8 cellular contexts compared by ENCODE assay signal in the genomic region with DNA sequence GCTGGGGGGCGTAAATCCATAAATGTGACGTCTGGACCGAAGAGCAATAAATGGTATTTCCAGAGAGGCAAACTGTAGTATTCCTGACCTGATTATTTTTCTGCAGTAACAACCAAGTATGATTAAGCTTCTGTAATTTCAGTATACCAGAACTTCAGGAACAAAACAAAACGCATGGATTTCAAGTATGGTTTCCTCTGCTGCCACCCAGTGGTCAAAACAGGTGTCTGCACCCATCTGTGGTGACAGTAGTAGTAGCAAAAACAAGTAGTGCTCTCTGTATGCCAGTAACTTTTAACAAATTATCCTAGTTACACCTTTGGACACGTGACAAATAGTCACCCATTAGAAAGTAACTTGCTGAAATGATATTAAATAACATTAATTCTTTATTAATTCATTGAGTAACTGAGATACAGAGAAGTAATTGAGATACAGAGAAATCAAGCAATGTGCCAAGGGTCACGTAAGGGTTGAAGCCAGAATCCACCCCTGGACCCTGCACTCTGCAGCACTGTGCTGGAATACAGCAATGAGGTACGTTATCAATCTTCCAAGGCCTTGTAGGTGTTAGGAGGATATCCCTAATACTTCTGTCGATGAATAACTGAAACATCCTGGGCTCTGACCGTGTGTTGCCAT. TPM values are rescaled to one million over a fixed set of nuclear protein-coding genes. Genes with fewer than 3 reads are reported as not detected.
DNase-seq lines count a peak whose midpoint lies in the region; ATAC-seq, FAIRE-seq and TF ChIP-seq lines count a peak whose summit lies in the region.

No MANE protein-coding gene starts in this region.

- 54% methylated on average over 9 of the region's 9 CpGs for WGBS in K562 (ENCODE audit: insufficient coverage, low coverage, missing lambda C conversion rate)
- WGBS in spleen, 5 donors, result 49 to 55% (median 55%) methylated on average over 9 of the region's 9 CpGs

- H4K20me1 ChIP-seq in DND-41 (ENCODE audit: insufficient read depth, low read length), result no peaks in the 10 kb centered on the region
- H4K20me1 ChIP-seq in K562 (replicated peaks; ENCODE audit: control insufficient read depth, insufficient read depth, low read length), result no peaks in the 10 kb centered on the region

- BruUV-seq in K562 (replicated peaks; lab: Mats Ljungman, UMichigan), result no TSS peak

- no peaks in the 10 kb centered on the region for H3K9me1 ChIP-seq in K562 (ENCODE audit: control insufficient read depth, insufficient read depth, low read length)

- DNase-seq in DND-41 (peak; percentile 75), HAP-1 (ENCODE audit: low spot score in 2 of 2) (peak; percentile 73 to 80), NCI-H1105 treated with DMSO at 0.1 percent for 48 hours (lab: John Stamatoyannopoulos, UW) (peak; percentile 69), T1000 (lab: John Stamatoyannopoulos, UW) (peak; percentile 48), K562 (ENCODE audit: extremely low read depth in 1 of 4, low spot score in 3 of 4) (peak; percentile 62 to 84 (median 67)), iPS-NIHi11 (ENCODE audit: low spot score) (peak; percentile 60), spleen (peak; percentile 80), 8988T (no peak)

- FAIRE-seq in K562 (lab: Jason Lieb, UNC), result peak; percentile 96

- in situ Hi-C loops in HAP-1 (cut with MboI; ENCODE audit: low sequenced_read_pairs), result loop anchor here (10.0 kb wide), 1 partner anchor 287 kb away; a partner anchor contains a TSS
- in situ Hi-C loops in K562 (cut with MboI), result no loop called here

- POLR2A ChIA-PET in K562 (lab: Yijun Ruan, JAX), result interaction anchor here (1.3 to 1.6 kb wide), 2 partner anchors 10 to 23 kb away, joined by 3 to 11 read pairs; a partner anchor contains a TSS

- H3K79me2 ChIP-seq in DND-41 (ENCODE audit: insufficient read depth, low read length), result no peaks in the 10 kb centered on the region
- H3K79me2 ChIP-seq in K562 (ENCODE audit: control insufficient read depth, insufficient read depth, low read length), result no peaks in the 10 kb centered on the region

- TF ChIP-seq RAD21 in K562 (CRISPR knock-in tag; conservative IDR thresholded peaks at IDR 0.05 in 1 of 2, IDR thresholded peaks at IDR 0.05 in 1 of 2), result peak; percentile 81 to 85

- CTCF ChIA-PET in K562 (lab: Yijun Ruan, JAX; ENCODE audit: low intra/inter-chr PET ratio), result interaction anchor here (0.8 to 1.8 kb wide), 6 partner anchors 25 to 445 kb away, joined by 3 to 7 read pairs (median 5); no protein-coding TSS in a partner anchor

- no peak for TF ChIP-seq EP300 in K562 (IDR thresholded peaks at IDR 0.05; ENCODE audit: low read length)

- H3K4me2 ChIP-seq in DND-41 (ENCODE audit: insufficient read depth, low read length) (peak overlapping the region; percentile 26; the same call in 1 of the 2 replicates), K562 (ENCODE audit: insufficient read depth, low read length) (no peak overlapping the region)

- intact Hi-C loops in K562 (cut with micrococcal nuclease), result loop anchor here (1.0 to 2.0 kb wide), 4 partner anchors 25 to 293 kb away; no protein-coding TSS in a partner anchor
- intact Hi-C loops in spleen (cut with DNase I; ENCODE audit: low total_unique reads), result no loop called here

- TF ChIP-seq CTCF in DND-41 (IDR thresholded peaks at IDR 0.05; ENCODE audit: borderline replicate concordance, extremely low read depth, low read length, poor library complexity, severe bottlenecking) (peak; percentile 95), K562 (IDR thresholded peaks at IDR 0.05 in 2 of 3, conservative IDR thresholded peaks at IDR 0.05 in 1 of 3; ENCODE audit: insufficient read depth in 2 of 3, low read depth in 1 of 3, low read length in 3 of 3) (peak; percentile 76 to 88 (median 84)), spleen (IDR thresholded peaks at IDR 0.05 in 8 of 11, conservative IDR thresholded peaks at IDR 0.05 in 3 of 11) (peak; percentile 78 to 96 (median 93))

- no peak for TF ChIP-seq POLR2A in K562 (conservative IDR thresholded peaks at IDR 0.05)
- no peak for TF ChIP-seq POLR2A in spleen (IDR thresholded peaks at IDR 0.05)

- ATAC-seq in DND-41 (ENCODE audit: insufficient read depth, low read depth) (peak; percentile 92), K562 (peak; percentile 82)

- no peaks in the 10 kb centered on the region for H3K36me3 ChIP-seq in DND-41 (ENCODE audit: insufficient read depth, low read length)
- no peaks in the 10 kb centered on the region for H3K36me3 ChIP-seq in HAP-1 (replicated peaks)
- H3K36me3 ChIP-seq in K562 (ENCODE audit: control insufficient read depth, insufficient read depth, low read length), result no peaks in the 10 kb centered on the region
- no peaks in the 10 kb centered on the region for H3K36me3 ChIP-seq in spleen

- no peaks in the 10 kb centered on the region for H3K4me1 ChIP-seq in DND-41 (ENCODE audit: insufficient read depth, low read length)
- no peaks in the 10 kb centered on the region for H3K4me1 ChIP-seq in HAP-1
- peaks cover 15 to 17% of the 10 kb centered on the region in 2 experiments; a peak in 4 of 5 replicates for H3K4me1 ChIP-seq in K562 (replicated peaks in 1 of 2; ENCODE audit: control insufficient read depth in 2 of 2, insufficient read depth in 2 of 2, low read length in 2 of 2)
- peaks cover 0 to 12% (median 5%) of the 10 kb centered on the region in 6 donors for H3K4me1 ChIP-seq in spleen

- H3K9me3 ChIP-seq in DND-41 (ENCODE audit: insufficient read depth, low read length, severe bottlenecking) (no peaks in the 10 kb centered on the region), HAP-1 (no peaks in the 10 kb centered on the region), K562 (replicated peaks; ENCODE audit: control insufficient read depth, insufficient read depth, low read depth, low read length) (no peaks in the 10 kb centered on the region), spleen (no peaks in the 10 kb centered on the region)

- no peaks in the 10 kb centered on the region for H3K27me3 ChIP-seq in DND-41 (ENCODE audit: insufficient read depth, low read length, poor library complexity)
- H3K27me3 ChIP-seq in HAP-1 (ENCODE audit: low read depth), result peaks cover 6% of the 10 kb centered on the region; the same call in 1 of the 2 replicates
- no peaks in the 10 kb centered on the region for H3K27me3 ChIP-seq in K562 (ENCODE audit: control insufficient read depth in 2 of 2, insufficient read depth in 2 of 2, low read length in 2 of 2)
- peaks cover 0 to 20% (median 0%) of the 10 kb centered on the region in 7 donors for H3K27me3 ChIP-seq in spleen (replicated peaks in 1 of 7)

- H3K27ac ChIP-seq in DND-41 (ENCODE audit: low read length) (no peak overlapping the region), K562 (ENCODE audit: extremely low read depth, low read depth, low read length) (no peak overlapping the region), spleen (no peak overlapping the region)

- H3K4me3 ChIP-seq in DND-41 (ENCODE audit: low read depth in 1 of 2, low read length in 2 of 2) (no peak overlapping the region), HAP-1 (no peak overlapping the region), K562 (no peak overlapping the region), spleen (peak overlapping the region in 1 of 8 donors; percentile 40)

- H2AFZ ChIP-seq in DND-41 (ENCODE audit: low read depth, low read length), result peak overlapping the region; percentile 46
- peak overlapping the region; percentile 98 for H2AFZ ChIP-seq in K562 (ENCODE audit: low read depth, low read length)

- no peak overlapping the region for H3K9ac ChIP-seq in DND-41 (ENCODE audit: low read depth, low read length)
- H3K9ac ChIP-seq in K562 (ENCODE audit: insufficient read depth in 1 of 2, low read depth in 2 of 2, low read length in 2 of 2), result no peak overlapping the region

RNA-seq across cellular contexts. Expression of a gene that starts 7.9 kb away (rescaled TPM):
- total RNA-seq in K562 (2011; cell fraction: chromatin; rRNA removed; ENCODE audit: low replicate concordance), result not detected in 2 replicates
- not detected in 2 replicates for total RNA-seq in K562 (2011; cell fraction: nucleolus; rRNA removed)
- total RNA-seq in K562 (2011; cell fraction: nucleoplasm; rRNA removed), result not detected in 2 replicates
- total RNA-seq in K562 (2014; rRNA removed) (not detected in 2 replicates), K562 (2014; rRNA removed; fragmentation: Illumina TruSeq; extraction: Trizol) (not detected in 2 replicates), K562 (2015; rRNA removed; fragmentation: Illumina TruSeq; extraction: Trizol) (not detected in 2 replicates), K562 (2021) (not detected in 2 replicates), spleen (not detected)
- polyA plus RNA-seq in K562 (2011; rRNA removed) (not detected in 2 replicates), K562 (2014; fragmentation: Illumina TruSeq; extraction: Trizol) (not detected in 2 replicates), K562 (2014; fragmentation: Nextera tagmentation; extraction: Ambion mirVana) (not detected), K562 (2014; rRNA removed) (not detected in 2 replicates), spleen (not detected)
- not detected in 2 replicates for polyA plus RNA-seq in K562 (2011; cell fraction: cytosol; rRNA removed)
- not detected in 2 replicates for polyA plus RNA-seq in K562 (2011; cell fraction: nucleus; rRNA removed)
- not detected in 2 replicates for polyA plus RNA-seq in K562 (2012)
- polyA minus RNA-seq in K562 (2011; rRNA and poly(A)+ RNA removed), result not detected in 2 replicates
- polyA minus RNA-seq in K562 (2011; cell fraction: cytosol; rRNA and poly(A)+ RNA removed), result not detected in 2 replicates
- polyA minus RNA-seq in K562 (2011; cell fraction: nucleus; rRNA and poly(A)+ RNA removed), result not detected in 2 replicates

RNA-seq across cellular contexts. Expression of a gene that starts 9.8 kb away (rescaled TPM):
- 5.0 and 8.2 TPM in 2 replicates for total RNA-seq in K562 (2011; cell fraction: chromatin; rRNA removed; ENCODE audit: low replicate concordance)
- 1.8 and 2.4 TPM in 2 replicates for total RNA-seq in K562 (2011; cell fraction: nucleolus; rRNA removed)
- 6.2 and 6.5 TPM in 2 replicates for total RNA-seq in K562 (2011; cell fraction: nucleoplasm; rRNA removed)
- total RNA-seq in K562 (2014; rRNA removed), result 31.9 and 36.2 TPM in 2 replicates
- 63.9 and 72.5 TPM in 2 replicates for total RNA-seq in K562 (2014; rRNA removed; fragmentation: Illumina TruSeq; extraction: Trizol)
- total RNA-seq in K562 (2015; rRNA removed; fragmentation: Illumina TruSeq; extraction: Trizol), result 69.4 and 77.3 TPM in 2 replicates
- total RNA-seq in K562 (2021), result 37.3 and 42.8 TPM in 2 replicates
- polyA plus RNA-seq in K562 (2011; rRNA removed), result 40.4 and 42.9 TPM in 2 replicates
- 14.8 and 24.2 TPM in 2 replicates for polyA plus RNA-seq in K562 (2011; cell fraction: cytosol; rRNA removed)
- 9.8 and 12.7 TPM in 2 replicates for polyA plus RNA-seq in K562 (2011; cell fraction: nucleus; rRNA removed)
- polyA plus RNA-seq in K562 (2012), result 35.1 and 39.5 TPM in 2 replicates
- polyA plus RNA-seq in K562 (2014; fragmentation: Illumina TruSeq; extraction: Trizol), result 64.1 and 89.8 TPM in 2 replicates
- polyA plus RNA-seq in K562 (2014; fragmentation: Nextera tagmentation; extraction: Ambion mirVana), result 10 to 100 TPM; 48.7 to 53.2 TPM
- polyA plus RNA-seq in K562 (2014; rRNA removed), result 44.4 and 48.0 TPM in 2 replicates
- 18.0 and 22.8 TPM in 2 replicates for polyA minus RNA-seq in K562 (2011; rRNA and poly(A)+ RNA removed)
- 8.6 and 9.0 TPM in 2 replicates for polyA minus RNA-seq in K562 (2011; cell fraction: cytosol; rRNA and poly(A)+ RNA removed)
- polyA minus RNA-seq in K562 (2011; cell fraction: nucleus; rRNA and poly(A)+ RNA removed), result 3.9 and 5.7 TPM in 2 replicates
- 10 to 100 TPM; 25.8 to 50.0 (median 30.8) TPM for total RNA-seq in spleen
- polyA plus RNA-seq in spleen, result 10 to 100 TPM; 45.2 to 57.5 (median 50.5) TPM

RNA-seq across cellular contexts. Expression of a gene that starts 16.0 kb away (rescaled TPM):
- not detected in 2 replicates for total RNA-seq in K562 (2011; cell fraction: chromatin; rRNA removed; ENCODE audit: low replicate concordance)
- total RNA-seq in K562 (2011; cell fraction: nucleolus; rRNA removed), result not detected in 2 replicates
- not detected in 2 replicates for total RNA-seq in K562 (2011; cell fraction: nucleoplasm; rRNA removed)
- not detected in 2 replicates for total RNA-seq in K562 (2014; rRNA removed)
- not detected in 2 replicates for total RNA-seq in K562 (2014; rRNA removed; fragmentation: Illumina TruSeq; extraction: Trizol)
- not detected in 2 replicates for total RNA-seq in K562 (2015; rRNA removed; fragmentation: Illumina TruSeq; extraction: Trizol)
- total RNA-seq in K562 (2021), result not detected in 2 replicates
- not detected in 2 replicates for polyA plus RNA-seq in K562 (2011; rRNA removed)
- polyA plus RNA-seq in K562 (2011; cell fraction: cytosol; rRNA removed), result not detected in 2 replicates
- not detected in 2 replicates for polyA plus RNA-seq in K562 (2011; cell fraction: nucleus; rRNA removed)
- 0.04 TPM in 1 of 2 replicates, not detected in the other for polyA plus RNA-seq in K562 (2012)
- polyA plus RNA-seq in K562 (2014; fragmentation: Illumina TruSeq; extraction: Trizol), result not detected in 2 replicates
- polyA plus RNA-seq in K562 (2014; fragmentation: Nextera tagmentation; extraction: Ambion mirVana), result not detected
- polyA plus RNA-seq in K562 (2014; rRNA removed), result not detected in 2 replicates
- polyA minus RNA-seq in K562 (2011; rRNA and poly(A)+ RNA removed), result not detected in 2 replicates
- polyA minus RNA-seq in K562 (2011; cell fraction: cytosol; rRNA and poly(A)+ RNA removed), result not detected in 2 replicates
- not detected in 2 replicates for polyA minus RNA-seq in K562 (2011; cell fraction: nucleus; rRNA and poly(A)+ RNA removed)
- total RNA-seq in spleen, result 1 to 10 TPM; 1.3 to 6.3 (median 3.3) TPM
- polyA plus RNA-seq in spleen, result 1 to 10 TPM in 1 of 3 donors, under 1 TPM in 2; 0.33 to 3.0 (median 0.71) TPM

RNA-seq across cellular contexts. Expression of a gene that starts 50.1 kb away (rescaled TPM):
- 0.05 TPM in 1 of 2 replicates, not detected in the other for total RNA-seq in K562 (2011; cell fraction: chromatin; rRNA removed; ENCODE audit: low replicate concordance)
- not detected in 2 replicates for total RNA-seq in K562 (2011; cell fraction: nucleolus; rRNA removed)
- total RNA-seq in K562 (2011; cell fraction: nucleoplasm; rRNA removed), result under 0.01 TPM in 1 of 2 replicates, not detected in the other
- total RNA-seq in K562 (2014; rRNA removed) (under 0.01 and 0.08 TPM in 2 replicates), K562 (2014; rRNA removed; fragmentation: Illumina TruSeq; extraction: Trizol) (0.04 and 0.06 TPM in 2 replicates), K562 (2015; rRNA removed; fragmentation: Illumina TruSeq; extraction: Trizol) (under 0.01 TPM in 1 of 2 replicates, not detected in the other), K562 (2021) (0.02 and 0.04 TPM in 2 replicates), spleen (1 to 10 TPM; 1.3 to 2.6 (median 2.3) TPM)
- polyA plus RNA-seq in K562 (2011; rRNA removed) (0.01 TPM in 1 of 2 replicates, not detected in the other), K562 (2014; fragmentation: Illumina TruSeq; extraction: Trizol) (0.01 and 0.06 TPM in 2 replicates), K562 (2014; fragmentation: Nextera tagmentation; extraction: Ambion mirVana) (under 1 TPM in 1 of 2 experiments, not detected in 1; 0.04 TPM), K562 (2014; rRNA removed) (0.05 TPM in 1 of 2 replicates, not detected in the other), spleen (under 1 TPM; 0.24 to 0.67 (median 0.35) TPM)
- polyA plus RNA-seq in K562 (2011; cell fraction: cytosol; rRNA removed), result not detected in 2 replicates
- polyA plus RNA-seq in K562 (2011; cell fraction: nucleus; rRNA removed), result not detected in 2 replicates
- polyA plus RNA-seq in K562 (2012), result 0.03 and 0.04 TPM in 2 replicates
- 0.04 TPM in 1 of 2 replicates, not detected in the other for polyA minus RNA-seq in K562 (2011; rRNA and poly(A)+ RNA removed)
- polyA minus RNA-seq in K562 (2011; cell fraction: cytosol; rRNA and poly(A)+ RNA removed), result not detected in 2 replicates
- polyA minus RNA-seq in K562 (2011; cell fraction: nucleus; rRNA and poly(A)+ RNA removed), result not detected in 2 replicates

RNA-seq across cellular contexts. Expression of a gene that starts 54.8 kb away (rescaled TPM):
- 0.18 TPM in 1 of 2 replicates, not detected in the other for total RNA-seq in K562 (2011; cell fraction: chromatin; rRNA removed; ENCODE audit: low replicate concordance)
- total RNA-seq in K562 (2011; cell fraction: nucleolus; rRNA removed), result not detected in 2 replicates
- 0.46 TPM in 1 of 2 replicates, not detected in the other for total RNA-seq in K562 (2011; cell fraction: nucleoplasm; rRNA removed)
- total RNA-seq in K562 (2014; rRNA removed) (0.14 TPM in 1 of 2 replicates, not detected in the other), K562 (2014; rRNA removed; fragmentation: Illumina TruSeq; extraction: Trizol) (0.11 and 0.32 TPM in 2 replicates), K562 (2015; rRNA removed; fragmentation: Illumina TruSeq; extraction: Trizol) (0.29 and 0.30 TPM in 2 replicates), K562 (2021) (0.11 TPM in 2 replicates), spleen (1 to 10 TPM in 3 of 7 donors, under 1 TPM in 4; 0.27 to 1.8 (median 0.77) TPM)
- polyA plus RNA-seq in K562 (2011; rRNA removed) (0.04 and 0.19 TPM in 2 replicates), K562 (2014; fragmentation: Illumina TruSeq; extraction: Trizol) (0.29 and 0.30 TPM in 2 replicates), K562 (2014; fragmentation: Nextera tagmentation; extraction: Ambion mirVana) (under 1 TPM; 0.07 to 0.08 TPM), K562 (2014; rRNA removed) (0.03 and 0.15 TPM in 2 replicates), spleen (under 1 TPM; 0.17 to 0.59 (median 0.29) TPM)
- polyA plus RNA-seq in K562 (2011; cell fraction: cytosol; rRNA removed), result 0.10 TPM in 1 of 2 replicates, not detected in the other
- 0.33 and 0.42 TPM in 2 replicates for polyA plus RNA-seq in K562 (2011; cell fraction: nucleus; rRNA removed)
- 0.12 and 0.24 TPM in 2 replicates for polyA plus RNA-seq in K562 (2012)
- 0.14 and 0.15 TPM in 2 replicates for polyA minus RNA-seq in K562 (2011; rRNA and poly(A)+ RNA removed)
- not detected in 2 replicates for polyA minus RNA-seq in K562 (2011; cell fraction: cytosol; rRNA and poly(A)+ RNA removed)
- polyA minus RNA-seq in K562 (2011; cell fraction: nucleus; rRNA and poly(A)+ RNA removed), result 0.13 and 0.33 TPM in 2 replicates
